ENCODE assay signal across 9 cellular contexts in genomic region chr17:82334204-82334621, GRCh38. TPM values are rescaled to one million over a fixed set of nuclear protein-coding genes. Genes with fewer than 3 reads are reported as not detected.
DNase-seq lines count a peak whose midpoint lies in the region; ATAC-seq and TF ChIP-seq lines count a peak whose summit lies in the region.
"Had no signal": no experiment of that assay in that cellular context is flagged by ENCODE, and none has a peak within 500 bp of the region (broad histone marks: within the 10 kb centered on the region; RNA-seq: fewer than 3 reads in every experiment).

No MANE protein-coding gene starts in this region.

- no peak for ATAC-seq in RWPE2 (ENCODE audit: low read depth)
- no peak for ATAC-seq in HG03442 (IDR thresholded peaks at IDR 0.05; ENCODE audit: unreplicated experiment)

- H3K9ac ChIP-seq in fibroblast of lung (ENCODE audit: insufficient read depth, low read length), result peak overlapping the region; percentile 23

- H3K9me3 Mint-ChIP-seq in Calu3 (ENCODE audit: low read depth, unreplicated experiment), result no peaks in the 10 kb centered on the region

- peak overlapping the region; percentile 98 for H3K4me2 ChIP-seq in fibroblast of lung (ENCODE audit: extremely low read depth, insufficient read depth, low read length)

- CTCF ChIA-PET in Calu3 (lab: Charles Lee), result interaction anchor here (0.7 to 1.3 kb wide), 2 partner anchors 42 to 202 kb away, joined by 3 to 6 read pairs; no protein-coding TSS in a partner anchor

- H2AFZ ChIP-seq in fibroblast of lung (ENCODE audit: low read length), result no peak overlapping the region

- H3K4me1 Mint-ChIP-seq in Calu3 (ENCODE audit: low read depth, unreplicated experiment), result peaks cover 30% of the 10 kb centered on the region

- H3K27me3 ChIP-seq in RWPE2 (ENCODE audit: insufficient read depth, poor library complexity, severe bottlenecking) (no peaks in the 10 kb centered on the region), fibroblast of lung (ENCODE audit: control insufficient read depth, insufficient read depth, low read length) (no peaks in the 10 kb centered on the region)

- H3K79me2 ChIP-seq in fibroblast of lung (ENCODE audit: control insufficient read depth, insufficient read depth, low read length), result no peaks in the 10 kb centered on the region

- no peak overlapping the region for H3K27ac Mint-ChIP-seq in Calu3 (ENCODE audit: unreplicated experiment)

- H3K9me3 ChIP-seq in RWPE2 (ENCODE audit: severe bottlenecking), result no peaks in the 10 kb centered on the region
- no peaks in the 10 kb centered on the region for H3K9me3 ChIP-seq in fibroblast of lung (ENCODE audit: control insufficient read depth, insufficient read depth, low read depth, low read length)

- TF ChIP-seq CTCF in Calu3 (IDR thresholded peaks at IDR 0.05; ENCODE audit: unreplicated experiment), result no peak
- TF ChIP-seq CTCF in RWPE2 (IDR thresholded peaks at IDR 0.05; ENCODE audit: poor library complexity, severe bottlenecking), result no peak
- TF ChIP-seq CTCF in fibroblast of lung (conservative IDR thresholded peaks at IDR 0.05 in 1 of 2, IDR thresholded peaks at IDR 0.05 in 1 of 2; ENCODE audit: low read depth in 1 of 2, low read length in 2 of 2), result no peak

- peaks cover 46% of the 10 kb centered on the region for H3K4me1 ChIP-seq in RWPE2 (ENCODE audit: insufficient read depth, poor library complexity, severe bottlenecking)
- H3K4me1 ChIP-seq in fibroblast of lung (ENCODE audit: control insufficient read depth, extremely low read depth, insufficient read depth, low read length), result peaks cover 26% of the 10 kb centered on the region

- H3K27ac ChIP-seq in RWPE2 (ENCODE audit: poor library complexity, severe bottlenecking), result peak overlapping the region; percentile 59
- H3K27ac ChIP-seq in fibroblast of lung (ENCODE audit: insufficient read depth, low read length), result peak overlapping the region; percentile 32

- DNase-seq in Calu3 (no peak), RWPE2 (ENCODE audit: low spot score) (peak; percentile 75), fibroblast of lung (ENCODE audit: low read depth in 2 of 2) (no peak), skeletal muscle cell (ENCODE audit: low read depth) (no peak), dermis blood vessel endothelial cell (no peak), germinal center (ENCODE audit: low spot score) (no peak)
- DNase-seq in stimulated activated CD4-positive, alpha-beta T cell treated with anti-CD3 and anti-CD28 coated beads, Interleukin-12 subunit alpha, Interleukin-12 subunit beta, amount 100 ng/mL, for 4 hours, result no peak
- DNase-seq: amniotic stem cell had no signal

- peak overlapping the region; percentile 33 for H3K4me3 ChIP-seq in RWPE2 (ENCODE audit: severe bottlenecking)
- H3K4me3 ChIP-seq in fibroblast of lung (replicated peaks in 1 of 4; ENCODE audit: control extremely low read depth in 1 of 4, insufficient read depth in 1 of 4, low read depth in 3 of 4, low read length in 4 of 4), result peak overlapping the region in 1 of 4 experiments; percentile 67
- H3K4me3 ChIP-seq in skeletal muscle cell (ENCODE audit: low read depth, low read length), result peak overlapping the region; percentile 55

- H3K4me3 Mint-ChIP-seq in Calu3 (ENCODE audit: low read depth, unreplicated experiment), result peak overlapping the region; percentile 60

- no TSS peak for BruUV-seq in Calu3 (replicated peaks; lab: Mats Ljungman, UMichigan)

- H4K20me1 ChIP-seq in fibroblast of lung (ENCODE audit: control insufficient read depth, extremely low read depth, insufficient read depth, low read length), result no peaks in the 10 kb centered on the region

- peaks cover 31% of the 10 kb centered on the region for H3K36me3 Mint-ChIP-seq in Calu3 (ENCODE audit: insufficient read depth, unreplicated experiment)

- no peaks in the 10 kb centered on the region for H3K36me3 ChIP-seq in RWPE2 (ENCODE audit: low read depth)
- no peaks in the 10 kb centered on the region for H3K36me3 ChIP-seq in fibroblast of lung (ENCODE audit: control insufficient read depth, insufficient read depth, low read length)

- intact Hi-C loops in Calu3 (cut with micrococcal nuclease; ENCODE audit: unreplicated experiment), result no loop called here

- H3K27me3 Mint-ChIP-seq in Calu3 (ENCODE audit: unreplicated experiment), result peaks cover 28% of the 10 kb centered on the region

RNA-seq across cellular contexts. Expression of gene SECTM1, which starts 0.6 kb away (rescaled TPM):
- total RNA-seq in Calu3 (2022) (10.4 and 13.4 TPM in 2 replicates), fibroblast of lung (17.3 and 31.1 TPM in 2 replicates), dermis blood vessel endothelial cell (3.6 and 7.5 TPM in 2 replicates)
- 17.5 and 21.0 TPM in 2 replicates for polyA plus RNA-seq in fibroblast of lung
- polyA plus RNA-seq in fibroblast of lung (2012), result 35.7 and 37.2 TPM in 2 replicates
- 80.7 and 91.7 TPM in 2 replicates for polyA minus RNA-seq in fibroblast of lung (ENCODE audit: low replicate concordance)

RNA-seq across cellular contexts. Expression of gene CD7, which starts 16.8 kb away (rescaled TPM):
- total RNA-seq in Calu3 (2022) (0.34 TPM in 1 of 2 replicates, not detected in the other), fibroblast of lung (under 0.01 and 0.17 TPM in 2 replicates), dermis blood vessel endothelial cell (not detected in 2 replicates)
- polyA plus RNA-seq in fibroblast of lung, result not detected in 2 replicates
- 0.10 TPM in 1 of 2 replicates, not detected in the other for polyA plus RNA-seq in fibroblast of lung (2012)
- 0.47 TPM in 1 of 2 replicates, not detected in the other for polyA minus RNA-seq in fibroblast of lung (ENCODE audit: low replicate concordance)

RNA-seq across cellular contexts. Expression of gene TEX19, which starts 24.8 kb away (rescaled TPM):
- total RNA-seq in Calu3 (2022) (not detected in 2 replicates), fibroblast of lung (0.17 TPM in 1 of 2 replicates, not detected in the other), dermis blood vessel endothelial cell (0.05 TPM in 1 of 2 replicates, not detected in the other)
- polyA plus RNA-seq in fibroblast of lung, result 0.05 TPM in 1 of 2 replicates, not detected in the other
- not detected in 2 replicates for polyA plus RNA-seq in fibroblast of lung (2012)
- 0.93 TPM in 1 of 2 replicates, not detected in the other for polyA minus RNA-seq in fibroblast of lung (ENCODE audit: low replicate concordance)

RNA-seq across cellular contexts. Expression of gene UTS2R, which starts 37.4 kb away (rescaled TPM):
- total RNA-seq in Calu3 (2022) (not detected in 2 replicates), fibroblast of lung (not detected in 2 replicates), dermis blood vessel endothelial cell (not detected in 2 replicates)
- polyA plus RNA-seq in fibroblast of lung, result not detected in 2 replicates
- not detected in 2 replicates for polyA plus RNA-seq in fibroblast of lung (2012)
- not detected in 2 replicates for polyA minus RNA-seq in fibroblast of lung (ENCODE audit: low replicate concordance)
